8 cellular contexts compared by ENCODE assay signal in the genomic region with DNA sequence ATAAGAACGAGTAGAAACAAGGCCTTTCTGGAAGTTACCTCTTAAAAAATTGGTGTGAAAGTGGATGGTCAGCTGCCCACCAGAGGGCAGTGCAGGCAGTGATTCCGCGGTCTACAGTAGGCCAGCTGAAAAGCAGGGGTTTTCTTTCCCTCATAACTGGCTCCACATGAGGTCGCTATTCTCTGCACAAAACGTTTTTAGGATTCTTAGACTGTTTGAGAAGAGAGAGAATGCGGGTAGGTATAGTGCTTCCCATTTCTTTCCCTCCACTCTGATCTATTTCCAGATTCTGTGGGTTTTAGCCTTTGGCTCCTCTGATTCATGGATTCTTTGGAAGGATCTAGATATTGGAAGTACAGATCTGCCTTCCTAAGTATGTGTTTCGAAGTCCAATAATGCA. TPM values are rescaled to one million over a fixed set of nuclear protein-coding genes. Genes with fewer than 3 reads are reported as not detected.
DNase-seq lines count a peak whose midpoint lies in the region; TF ChIP-seq lines count a peak whose summit lies in the region.

No MANE protein-coding gene starts in this region.

- TF ChIP-seq EP300 in tibial nerve (IDR thresholded peaks at IDR 0.05) = no peak

- no peaks in the 10 kb centered on the region for H3K9me3 ChIP-seq in osteoblast (ENCODE audit: low read depth, low read length)
- peaks cover 0 to 9% (median 0%) of the 10 kb centered on the region in 4 donors for H3K9me3 ChIP-seq in tibial nerve

- H3K4me3 ChIP-seq in HFF-Myc (replicated peaks; ENCODE audit: low read depth, low read length) (no peak overlapping the region), osteoblast (ENCODE audit: insufficient read depth, low read length) (no peak overlapping the region), tibial nerve (no peak overlapping the region)

- H3K36me3 ChIP-seq in osteoblast (ENCODE audit: insufficient read depth, low read length) = no peaks in the 10 kb centered on the region
- H3K36me3 ChIP-seq in tibial nerve = peaks cover 0 to 4% (median 0%) of the 10 kb centered on the region in 3 donors

- H3K4me1 ChIP-seq in osteoblast (ENCODE audit: insufficient read depth, low read length) = no peaks in the 10 kb centered on the region
- H3K4me1 ChIP-seq in tibial nerve = peaks cover 0 to 25% (median 4%) of the 10 kb centered on the region in 4 donors

- WGBS in tibial nerve, 2 donors = 15 to 16% methylated on average over 7 of the region's 7 CpGs

- H3K79me2 ChIP-seq in osteoblast (ENCODE audit: insufficient read depth, low read length) = peaks cover 23% of the 10 kb centered on the region

- peak; percentile 95 for TF ChIP-seq CTCF in GM10266 (IDR thresholded peaks at IDR 0.05; ENCODE audit: control insufficient read depth, insufficient read depth, low read depth, missing control alignments)
- TF ChIP-seq CTCF in HFF-Myc (IDR thresholded peaks at IDR 0.05; ENCODE audit: low read depth, low read length, missing control alignments) = peak; percentile 96
- TF ChIP-seq CTCF in osteoblast (IDR thresholded peaks at IDR 0.05; ENCODE audit: extremely low read depth, low read depth, low read length) = peak; percentile 100
- peak; percentile 91 to 96 (median 94) for TF ChIP-seq CTCF in tibial nerve (IDR thresholded peaks at IDR 0.05)

- DNase-seq in GM10266 (ENCODE audit: extremely low spot score) = peak; percentile 67
- peak; percentile 80 for DNase-seq in HFF-Myc (ENCODE audit: extremely low read depth, low read depth)
- peak; percentile 88 for DNase-seq in MV-4-11 (lab: John Stamatoyannopoulos, UW)
- DNase-seq in SIG-M5 treated with dmso at 0.1 percent for 504 hours (lab: John Stamatoyannopoulos, UW; ENCODE audit: unreplicated experiment) = peak; percentile 87
- DNase-seq in activated effector memory CD4-positive, alpha-beta T cell treated with anti-CD3 and anti-CD28 coated beads, Interleukin-2, amount 50 U/mL, for 16 hours = peak; percentile 88
- DNase-seq in foreskin melanocyte = peak; percentile 82
- DNase-seq in osteoblast (ENCODE audit: insufficient read length, low spot score, missing footprints) = peak; percentile 80
- DNase-seq in tibial nerve (ENCODE audit: low spot score in 2 of 2) = peak; percentile 65 to 83

- H3K27ac ChIP-seq in osteoblast (ENCODE audit: low read depth, low read length) (no peak overlapping the region), tibial nerve (no peak overlapping the region)

- no peak for TF ChIP-seq POLR2A in tibial nerve (IDR thresholded peaks at IDR 0.05)

- H2AFZ ChIP-seq in osteoblast (ENCODE audit: low read length) = no peak overlapping the region

- peaks cover 9% of the 10 kb centered on the region for H4K20me1 ChIP-seq in osteoblast (ENCODE audit: insufficient read depth, low read length)

- no peak overlapping the region for H3K4me2 ChIP-seq in osteoblast (ENCODE audit: insufficient read depth, low read length)

- no peaks in the 10 kb centered on the region for H3K27me3 ChIP-seq in osteoblast (ENCODE audit: insufficient read depth, low read length)
- H3K27me3 ChIP-seq in tibial nerve = no peaks in the 10 kb centered on the region

RNA-seq across cellular contexts. Expression of a gene that starts 14.2 kb away (rescaled TPM):
- 27.1 and 33.9 TPM in 2 replicates for total RNA-seq in osteoblast
- total RNA-seq in tibial nerve = 10 to 100 TPM; 11.4 to 42.9 (median 21.6) TPM

RNA-seq across cellular contexts. Expression of a gene that starts 14.3 kb away (rescaled TPM):
- total RNA-seq in osteoblast (5.8 and 6.5 TPM in 2 replicates), tibial nerve (10 to 100 TPM in 3 of 4 donors, 1 to 10 TPM in 1; 8.1 to 19.8 (median 14.1) TPM)
